9 cellular contexts compared by ENCODE assay signal in genomic region chr7:32515890-32516550, GRCh38. TPM values are rescaled to one million over a fixed set of nuclear protein-coding genes. Genes with fewer than 3 reads are reported as not detected.
DNase-seq lines count a peak whose midpoint lies in the region; ATAC-seq and TF ChIP-seq lines count a peak whose summit lies in the region.
"Had no signal": no experiment of that assay in that cellular context is flagged by ENCODE, and none has a peak within 500 bp of the region (broad histone marks: within the 10 kb centered on the region; RNA-seq: fewer than 3 reads in every experiment).

No MANE protein-coding gene starts in this region.

- POLR2A ChIA-PET in HEK293T (lab: Yijun Ruan, JAX) = no interaction called here

- TF ChIP-seq CTCF in brain microvascular endothelial cell (IDR thresholded peaks at IDR 0.05; ENCODE audit: low read depth, low read length, missing control alignments) = no peak

- peak in 1 of 3 donors; percentile 21 for DNase-seq in CD4-positive, CD25-positive, alpha-beta regulatory T cell
- DNase-seq in brain microvascular endothelial cell = peak; percentile 45
- no peak for DNase-seq in cerebellar nuclear complex (lab: John Stamatoyannopoulos, UW)
- no peak for DNase-seq in cerebellum (ENCODE audit: low spot score)
- DNase-seq in HEK293T (ENCODE audit: extremely low spot score) = no peak
- DNase-seq in mucosa of gallbladder (ENCODE audit: low spot score) = no peak
- DNase-seq: activated effector memory CD4-positive, alpha-beta T cell treated with Interleukin-2 at 50 U/mL for 16 hours had no signal

- H3K27me3 Mint-ChIP-seq in CD4-positive, CD25-positive, alpha-beta regulatory T cell = no peaks in the 10 kb centered on the region

- in situ Hi-C loops in brain microvascular endothelial cell (cut with HindIII; ENCODE audit: low pct_ligation_motif_present, low sequenced_read_pairs) = no loop called here

- CTCF ChIA-PET in HEK293T (lab: Yijun Ruan, JAX) = no interaction called here

- peak overlapping the region; percentile 90 to 92 (median 90) for H3K27ac Mint-ChIP-seq in CD4-positive, CD25-positive, alpha-beta regulatory T cell

- peak overlapping the region in 3 of 4 donors; percentile 8 to 69 (median 39) for H3K4me3 Mint-ChIP-seq in CD4-positive, CD25-positive, alpha-beta regulatory T cell

- peaks cover 20% of the 10 kb centered on the region for H3K36me3 ChIP-seq in CD4-positive, CD25-positive, alpha-beta regulatory T cell (ENCODE audit: control insufficient read depth, insufficient read depth, low read length)
- no peaks in the 10 kb centered on the region for H3K36me3 ChIP-seq in brain microvascular endothelial cell (replicated peaks)

- peak; percentile 16 to 42 for ATAC-seq in CD4-positive, CD25-positive, alpha-beta regulatory T cell (ENCODE audit: low read depth in 2 of 2)
- ATAC-seq in GM19372 (IDR thresholded peaks at IDR 0.05; ENCODE audit: low read depth, unreplicated experiment) (peak; percentile 82), HG03159 (IDR thresholded peaks at IDR 0.05; ENCODE audit: unreplicated experiment) (peak; percentile 85)

- peaks cover 11% of the 10 kb centered on the region for H3K4me1 ChIP-seq in CD4-positive, CD25-positive, alpha-beta regulatory T cell (ENCODE audit: control insufficient read depth, insufficient read depth, low read length, poor library complexity, severe bottlenecking)

- H3K9me3 Mint-ChIP-seq in CD4-positive, CD25-positive, alpha-beta regulatory T cell = peaks cover 0 to 8% (median 2%) of the 10 kb centered on the region in 7 donors

- no peaks in the 10 kb centered on the region for H3K27me3 ChIP-seq in CD4-positive, CD25-positive, alpha-beta regulatory T cell (ENCODE audit: control insufficient read depth, insufficient read depth, low read length)
- H3K27me3 ChIP-seq in brain microvascular endothelial cell (replicated peaks) = no peaks in the 10 kb centered on the region

- peaks cover 30 to 65% (median 50%) of the 10 kb centered on the region in 4 donors for H3K4me1 Mint-ChIP-seq in CD4-positive, CD25-positive, alpha-beta regulatory T cell

- peaks cover 53% of the 10 kb centered on the region for H3K36me3 Mint-ChIP-seq in CD4-positive, CD25-positive, alpha-beta regulatory T cell

- peaks cover 11 to 14% of the 10 kb centered on the region in 2 experiments for H3K9me3 ChIP-seq in CD4-positive, CD25-positive, alpha-beta regulatory T cell (ENCODE audit: control insufficient read depth in 2 of 2, low read length in 2 of 2)

- H3K4me3 ChIP-seq in CD4-positive, CD25-positive, alpha-beta regulatory T cell (ENCODE audit: low read depth, low read length) = peak overlapping the region; percentile 32
- no peak overlapping the region for H3K4me3 ChIP-seq in brain microvascular endothelial cell (ENCODE audit: low read depth, low read length)

- no peak overlapping the region for H3K27ac ChIP-seq in CD4-positive, CD25-positive, alpha-beta regulatory T cell (ENCODE audit: insufficient read depth, low read length, poor library complexity, severe bottlenecking)
- peak overlapping the region; percentile 55 for H3K27ac ChIP-seq in brain microvascular endothelial cell

TF ChIP-seq in HEK293T, 16 proteins besides CTCF, POLR2A, EP300 and RAD21:
- TF ChIP-seq ARNT (IDR thresholded peaks at IDR 0.05) (no peak), L3MBTL2 (conservative IDR thresholded peaks at IDR 0.05) (no peak), TARDBP (IDR thresholded peaks at IDR 0.05) (no peak), SUZ12 (IDR thresholded peaks at IDR 0.05) (no peak), ELF4 (IDR thresholded peaks at IDR 0.05) (no peak), BHLHE40 (IDR thresholded peaks at IDR 0.05; ENCODE audit: borderline replicate concordance) (no peak), PKNOX1 (IDR thresholded peaks at IDR 0.05) (no peak), FOXA1 (IDR thresholded peaks at IDR 0.05) (no peak), SP1 (IDR thresholded peaks at IDR 0.05) (no peak), HDGF (IDR thresholded peaks at IDR 0.05; ENCODE audit: borderline replicate concordance) (no peak), FOXK2 (IDR thresholded peaks at IDR 0.05) (no peak), ZNF384 (IDR thresholded peaks at IDR 0.05) (no peak), LEF1 (IDR thresholded peaks at IDR 0.05; ENCODE audit: borderline replicate concordance) (no peak), FOXM1 (IDR thresholded peaks at IDR 0.05; ENCODE audit: borderline replicate concordance) (no peak), NFRKB (IDR thresholded peaks at IDR 0.05) (no peak), CTBP1 (IDR thresholded peaks at IDR 0.05; ENCODE audit: borderline replicate concordance) (no peak)

RNA-seq across cellular contexts. Expression of gene AVL9, which starts 20.7 kb away (rescaled TPM):
- total RNA-seq in CD4-positive, CD25-positive, alpha-beta regulatory T cell = 31.8 TPM
- 10 to 100 TPM in 2 of 4 donors, 1 to 10 TPM in 2; 8.9 to 14.3 (median 10.7) TPM for polyA plus RNA-seq in CD4-positive, CD25-positive, alpha-beta regulatory T cell
- total RNA-seq in cerebellum (57.3 TPM), mucosa of gallbladder (53.6 TPM)

RNA-seq across cellular contexts. Expression of gene LSM5, which starts 25.8 kb away (rescaled TPM):
- 17.3 TPM for total RNA-seq in CD4-positive, CD25-positive, alpha-beta regulatory T cell
- polyA plus RNA-seq in CD4-positive, CD25-positive, alpha-beta regulatory T cell = 100 to 1,000 TPM in 3 of 4 donors, 10 to 100 TPM in 1; 98.0 to 136 (median 103) TPM
- 33.9 TPM for total RNA-seq in cerebellum
- total RNA-seq in mucosa of gallbladder = 28.0 TPM

Comparison
In these comparisons a context has a peak if more than half of its experiments do, and no peak if none do; other contexts are left out.
1. ATAC-seq: peak in every context shown above with its lines; median percentile 85 in HG03159; 82 in GM19372; 29 in CD4-positive, CD25-positive, alpha-beta regulatory T cell.